In the genomic region with DNA sequence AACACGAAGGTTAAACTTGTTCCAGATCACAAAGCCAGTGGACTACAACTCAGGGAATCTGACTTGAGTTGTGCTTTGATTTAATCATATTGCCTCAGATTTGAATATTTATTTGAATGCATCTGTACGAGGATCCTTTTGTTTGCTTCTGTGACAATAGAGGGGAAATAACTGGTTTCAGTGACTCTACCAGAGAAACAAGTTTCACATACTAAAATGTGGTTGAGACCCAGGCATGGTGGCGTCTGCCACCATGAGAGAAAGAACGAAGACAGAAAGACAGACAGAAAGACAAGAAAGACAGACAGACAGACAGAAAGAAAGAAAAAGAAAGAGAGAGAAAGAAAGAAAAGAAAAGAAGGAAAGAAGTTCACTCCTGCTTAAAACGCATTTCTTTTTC, we compare ENCODE assay signal across 1 cellular context.
TF ChIP-seq lines count a peak whose summit lies in the region.

No MANE protein-coding gene starts in this region.

TF ChIP-seq in GM23338, 12 proteins besides CTCF, POLR2A, EP300 and RAD21 (continued from another document):
- TF ChIP-seq, protein P1, sequence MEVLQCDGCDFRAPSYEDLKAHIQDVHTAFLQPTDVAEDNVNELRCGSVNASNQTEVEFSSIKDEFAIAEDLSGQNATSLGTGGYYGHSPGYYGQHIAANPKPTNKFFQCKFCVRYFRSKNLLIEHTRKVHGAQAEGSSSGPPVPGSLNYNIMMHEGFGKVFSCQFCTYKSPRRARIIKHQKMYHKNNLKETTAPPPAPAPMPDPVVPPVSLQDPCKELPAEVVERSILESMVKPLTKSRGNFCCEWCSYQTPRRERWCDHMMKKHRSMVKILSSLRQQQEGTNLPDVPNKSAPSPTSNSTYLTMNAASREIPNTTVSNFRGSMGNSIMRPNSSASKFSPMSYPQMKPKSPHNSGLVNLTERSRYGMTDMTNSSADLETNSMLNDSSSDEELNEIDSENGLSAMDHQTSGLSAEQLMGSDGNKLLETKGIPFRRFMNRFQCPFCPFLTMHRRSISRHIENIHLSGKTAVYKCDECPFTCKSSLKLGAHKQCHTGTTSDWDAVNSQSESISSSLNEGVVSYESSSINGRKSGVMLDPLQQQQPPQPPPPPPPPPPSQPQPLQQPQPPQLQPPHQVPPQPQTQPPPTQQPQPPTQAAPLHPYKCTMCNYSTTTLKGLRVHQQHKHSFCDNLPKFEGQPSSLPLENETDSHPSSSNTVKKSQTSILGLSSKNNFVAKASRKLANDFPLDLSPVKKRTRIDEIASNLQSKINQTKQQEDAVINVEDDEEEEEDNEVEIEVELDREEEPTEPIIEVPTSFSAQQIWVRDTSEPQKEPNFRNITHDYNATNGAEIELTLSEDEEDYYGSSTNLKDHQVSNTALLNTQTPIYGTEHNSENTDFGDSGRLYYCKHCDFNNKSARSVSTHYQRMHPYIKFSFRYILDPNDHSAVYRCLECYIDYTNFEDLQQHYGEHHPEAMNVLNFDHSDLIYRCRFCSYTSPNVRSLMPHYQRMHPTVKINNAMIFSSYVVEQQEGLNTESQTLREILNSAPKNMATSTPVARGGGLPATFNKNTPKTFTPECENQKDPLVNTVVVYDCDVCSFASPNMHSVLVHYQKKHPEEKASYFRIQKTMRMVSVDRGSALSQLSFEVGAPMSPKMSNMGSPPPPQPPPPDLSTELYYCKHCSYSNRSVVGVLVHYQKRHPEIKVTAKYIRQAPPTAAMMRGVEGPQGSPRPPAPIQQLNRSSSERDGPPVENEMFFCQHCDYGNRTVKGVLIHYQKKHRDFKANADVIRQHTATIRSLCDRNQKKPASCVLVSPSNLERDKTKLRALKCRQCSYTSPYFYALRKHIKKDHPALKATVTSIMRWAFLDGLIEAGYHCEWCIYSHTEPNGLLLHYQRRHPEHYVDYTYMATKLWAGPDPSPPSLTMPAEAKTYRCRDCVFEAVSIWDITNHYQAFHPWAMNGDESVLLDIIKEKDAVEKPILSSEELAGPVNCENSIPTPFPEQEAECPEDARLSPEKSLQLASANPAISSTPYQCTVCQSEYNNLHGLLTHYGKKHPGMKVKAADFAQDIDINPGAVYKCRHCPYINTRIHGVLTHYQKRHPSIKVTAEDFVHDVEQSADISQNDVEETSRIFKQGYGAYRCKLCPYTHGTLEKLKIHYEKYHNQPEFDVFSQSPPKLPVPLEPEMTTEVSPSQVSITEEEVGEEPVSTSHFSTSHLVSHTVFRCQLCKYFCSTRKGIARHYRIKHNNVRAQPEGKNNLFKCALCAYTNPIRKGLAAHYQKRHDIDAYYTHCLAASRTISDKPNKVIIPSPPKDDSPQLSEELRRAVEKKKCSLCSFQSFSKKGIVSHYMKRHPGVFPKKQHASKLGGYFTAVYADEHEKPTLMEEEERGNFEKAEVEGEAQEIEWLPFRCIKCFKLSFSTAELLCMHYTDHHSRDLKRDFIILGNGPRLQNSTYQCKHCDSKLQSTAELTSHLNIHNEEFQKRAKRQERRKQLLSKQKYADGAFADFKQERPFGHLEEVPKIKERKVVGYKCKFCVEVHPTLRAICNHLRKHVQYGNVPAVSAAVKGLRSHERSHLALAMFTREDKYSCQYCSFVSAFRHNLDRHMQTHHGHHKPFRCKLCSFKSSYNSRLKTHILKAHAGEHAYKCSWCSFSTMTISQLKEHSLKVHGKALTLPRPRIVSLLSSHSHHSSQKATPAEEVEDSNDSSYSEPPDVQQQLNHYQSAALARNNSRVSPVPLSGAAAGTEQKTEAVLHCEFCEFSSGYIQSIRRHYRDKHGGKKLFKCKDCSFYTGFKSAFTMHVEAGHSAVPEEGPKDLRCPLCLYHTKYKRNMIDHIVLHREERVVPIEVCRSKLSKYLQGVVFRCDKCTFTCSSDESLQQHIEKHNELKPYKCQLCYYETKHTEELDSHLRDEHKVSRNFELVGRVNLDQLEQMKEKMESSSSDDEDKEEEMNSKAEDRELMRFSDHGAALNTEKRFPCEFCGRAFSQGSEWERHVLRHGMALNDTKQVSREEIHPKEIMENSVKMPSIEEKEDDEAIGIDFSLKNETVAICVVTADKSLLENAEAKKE (CRISPR knock-in tag; IDR thresholded peaks at IDR 0.05) = no peak
- TF ChIP-seq EZH2phosphoT487 (IDR thresholded peaks at IDR 0.05; ENCODE audit: unreplicated experiment) (no peak), EZH2 (IDR thresholded peaks at IDR 0.05; ENCODE audit: low read depth, unreplicated experiment) (no peak), NANOG (IDR thresholded peaks at IDR 0.05; ENCODE audit: borderline replicate concordance) (no peak)
- TF ChIP-seq, protein P2, sequence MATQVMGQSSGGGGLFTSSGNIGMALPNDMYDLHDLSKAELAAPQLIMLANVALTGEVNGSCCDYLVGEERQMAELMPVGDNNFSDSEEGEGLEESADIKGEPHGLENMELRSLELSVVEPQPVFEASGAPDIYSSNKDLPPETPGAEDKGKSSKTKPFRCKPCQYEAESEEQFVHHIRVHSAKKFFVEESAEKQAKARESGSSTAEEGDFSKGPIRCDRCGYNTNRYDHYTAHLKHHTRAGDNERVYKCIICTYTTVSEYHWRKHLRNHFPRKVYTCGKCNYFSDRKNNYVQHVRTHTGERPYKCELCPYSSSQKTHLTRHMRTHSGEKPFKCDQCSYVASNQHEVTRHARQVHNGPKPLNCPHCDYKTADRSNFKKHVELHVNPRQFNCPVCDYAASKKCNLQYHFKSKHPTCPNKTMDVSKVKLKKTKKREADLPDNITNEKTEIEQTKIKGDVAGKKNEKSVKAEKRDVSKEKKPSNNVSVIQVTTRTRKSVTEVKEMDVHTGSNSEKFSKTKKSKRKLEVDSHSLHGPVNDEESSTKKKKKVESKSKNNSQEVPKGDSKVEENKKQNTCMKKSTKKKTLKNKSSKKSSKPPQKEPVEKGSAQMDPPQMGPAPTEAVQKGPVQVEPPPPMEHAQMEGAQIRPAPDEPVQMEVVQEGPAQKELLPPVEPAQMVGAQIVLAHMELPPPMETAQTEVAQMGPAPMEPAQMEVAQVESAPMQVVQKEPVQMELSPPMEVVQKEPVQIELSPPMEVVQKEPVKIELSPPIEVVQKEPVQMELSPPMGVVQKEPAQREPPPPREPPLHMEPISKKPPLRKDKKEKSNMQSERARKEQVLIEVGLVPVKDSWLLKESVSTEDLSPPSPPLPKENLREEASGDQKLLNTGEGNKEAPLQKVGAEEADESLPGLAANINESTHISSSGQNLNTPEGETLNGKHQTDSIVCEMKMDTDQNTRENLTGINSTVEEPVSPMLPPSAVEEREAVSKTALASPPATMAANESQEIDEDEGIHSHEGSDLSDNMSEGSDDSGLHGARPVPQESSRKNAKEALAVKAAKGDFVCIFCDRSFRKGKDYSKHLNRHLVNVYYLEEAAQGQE (IDR thresholded peaks at IDR 0.05; ENCODE audit: unreplicated experiment) = no peak
